ENCODE assay signal across 10 cellular contexts in genomic region chr2:37802899-37803379, GRCh38.
DNase-seq lines count a peak whose midpoint lies in the region; ATAC-seq, FAIRE-seq and TF ChIP-seq lines count a peak whose summit lies in the region.
"Had no signal": no experiment of that assay in that cellular context is flagged by ENCODE, and none has a peak within 500 bp of the region (broad histone marks: within the 10 kb centered on the region; RNA-seq: fewer than 3 reads in every experiment).

No MANE protein-coding gene starts in this region.

- no peaks in the 10 kb centered on the region for H3K27me3 ChIP-seq in hepatocyte

- CTCF ChIA-PET in A549 (lab: Yijun Ruan, JAX) = interaction anchor here (1.1 to 1.3 kb wide), 3 partner anchors 33 to 118 kb away, joined by 3 to 4 read pairs (median 3); no protein-coding TSS in a partner anchor

- H3K9me2 ChIP-seq in hepatocyte (replicated peaks; ENCODE audit: insufficient read depth) = no peaks in the 10 kb centered on the region

- H3K4me1 ChIP-seq in A549 (peaks cover 42% of the 10 kb centered on the region), hepatocyte (ENCODE audit: insufficient read depth) (peaks cover 18% of the 10 kb centered on the region)

- TF ChIP-seq CTCF in A549 (IDR thresholded peaks at IDR 0.05) (no peak), hepatocyte (IDR thresholded peaks at IDR 0.05; ENCODE audit: poor library complexity) (no peak)

- H3K4me3 ChIP-seq in A549 = no peak overlapping the region
- H3K4me3 ChIP-seq in hepatocyte = no peak overlapping the region

- H3K27ac ChIP-seq in A549 (peak overlapping the region; percentile 89 to 96), hepatocyte (peak overlapping the region; percentile 79)

- TF ChIP-seq RAD21 in A549 (conservative IDR thresholded peaks at IDR 0.05 in 1 of 2, IDR thresholded peaks at IDR 0.05 in 1 of 2) = peak; percentile 17 to 60; a peak in 3 of 5 replicates

- H2AFZ ChIP-seq in hepatocyte = no peak overlapping the region

- POLR2A ChIA-PET in A549 (lab: Yijun Ruan, JAX) = interaction anchor here (0.9 to 1.8 kb wide), 3 partner anchors 35 to 132 kb away, joined by 4 to 6 read pairs (median 5); partner anchors contain the start of gene CDC42EP3

- peak; percentile 71 to 90 for DNase-seq in A549 (ENCODE audit: low read depth in 1 of 2, low spot score in 1 of 2)
- peak; percentile 100 for DNase-seq in HCEC 1CT
- DNase-seq in hepatocyte (ENCODE audit: low spot score) = peak; percentile 70
- no peak for DNase-seq in GM19239 (ENCODE audit: insufficient read length, low spot score)
- no peak for DNase-seq in HuH-7 (ENCODE audit: low spot score)
- DNase-seq: activated gamma-delta T cell treated with Interleukin-2 at 50 U/mL for 16 hours, NCI-H748 treated with DMSO at 0.1 percent for 48 hours had no signal

- TF ChIP-seq POLR2A in A549 (IDR thresholded peaks at IDR 0.05; ENCODE audit: low read length) (no peak), GM18505 (IDR thresholded peaks at IDR 0.05; ENCODE audit: borderline replicate concordance, extremely low read depth, insufficient read depth, insufficient read length) (no peak)

- H3K79me2 ChIP-seq in hepatocyte = no peaks in the 10 kb centered on the region

- no peaks in the 10 kb centered on the region for H3K36me3 ChIP-seq in hepatocyte (replicated peaks; ENCODE audit: insufficient read depth, low read depth)

- ATAC-seq in A549 = peak; percentile 95
- no peak for ATAC-seq in GM18870 (IDR thresholded peaks at IDR 0.05; ENCODE audit: unreplicated experiment)
- ATAC-seq in GM18505 (IDR thresholded peaks at IDR 0.05; ENCODE audit: unreplicated experiment) = no peak

- peaks cover 19% of the 10 kb centered on the region for H3K9me3 ChIP-seq in A549
- H3K9me3 ChIP-seq in hepatocyte (ENCODE audit: low read depth) = no peaks in the 10 kb centered on the region

- TF ChIP-seq EP300 in A549 (IDR thresholded peaks at IDR 0.05) = peak; percentile 81 to 89; a peak in 4 of 5 replicates

- H3K4me2 ChIP-seq in A549 (peak overlapping the region; percentile 80), hepatocyte (peak overlapping the region; percentile 21)

- FAIRE-seq in A549 (lab: Jason Lieb, UNC) (peak; percentile 84), TTC549 (lab: Jason Lieb, UNC) (peak; percentile 90), GM19239 (lab: Jason Lieb, UNC) (no peak)

- H4K20me1 ChIP-seq in hepatocyte (ENCODE audit: insufficient read depth, poor library complexity, severe bottlenecking) = no peaks in the 10 kb centered on the region

TF ChIP-seq in A549, 52 proteins besides CTCF, POLR2A, EP300 and RAD21 (continues in another document):
- peak; percentile 81 to 89; a peak in 4 of 5 replicates for TF ChIP-seq JUN (IDR thresholded peaks at IDR 0.05)
- no peak for TF ChIP-seq TFCP2L1 (CRISPR knock-in tag; IDR thresholded peaks at IDR 0.05)
- TF ChIP-seq BCL3 (IDR thresholded peaks at IDR 0.05) = 0 out of 3 replicates have a peak, but pooled peaks have one; percentile 59
- no peak for TF ChIP-seq HOXA7 (CRISPR knock-in tag; IDR thresholded peaks at IDR 0.05)
- TF ChIP-seq ELK1 (IDR thresholded peaks at IDR 0.05; ENCODE audit: low read depth, low read length) = no peak
- peak; percentile 54 for TF ChIP-seq SMC3 (IDR thresholded peaks at IDR 0.05)
- TF ChIP-seq ZC3H11A (IDR thresholded peaks at IDR 0.05) = no peak
- TF ChIP-seq HEYL (CRISPR knock-in tag; IDR thresholded peaks at IDR 0.05) = no peak
- TF ChIP-seq CBX2 (IDR thresholded peaks at IDR 0.05; ENCODE audit: borderline replicate concordance, low read depth) = no peak
- no peak for TF ChIP-seq ZNF302 (CRISPR knock-in tag; IDR thresholded peaks at IDR 0.05)
- no peak for TF ChIP-seq ESRRA (IDR thresholded peaks at IDR 0.05; ENCODE audit: borderline replicate concordance, low read length)
- TF ChIP-seq NPAS2 (CRISPR knock-in tag; IDR thresholded peaks at IDR 0.05; ENCODE audit: borderline replicate concordance) = no peak
- no peak; the same call in 1 of the 2 replicates for TF ChIP-seq PBX3 (IDR thresholded peaks at IDR 0.05)
- TF ChIP-seq MAFK (IDR thresholded peaks at IDR 0.05; ENCODE audit: partially characterized antibody) = no peak
- TF ChIP-seq RCOR1 (IDR thresholded peaks at IDR 0.05; ENCODE audit: low read depth, low read length) = no peak
- TF ChIP-seq PHF8 (IDR thresholded peaks at IDR 0.05; ENCODE audit: borderline replicate concordance, low read depth) = no peak
- peak; percentile 82 for TF ChIP-seq FOSL2 (IDR thresholded peaks at IDR 0.05)
- TF ChIP-seq FOSL2 (CRISPR knock-in tag; IDR thresholded peaks at IDR 0.05) = peak; percentile 89
- no peak for TF ChIP-seq FOSB (CRISPR knock-in tag; IDR thresholded peaks at IDR 0.05)
- no peak for TF ChIP-seq ATOH8 (CRISPR knock-in tag; IDR thresholded peaks at IDR 0.05; ENCODE audit: low read depth)
- no peak for TF ChIP-seq HES2 (IDR thresholded peaks at IDR 0.05)
- peak; percentile 22 to 77; a peak in 2 of 4 replicates for TF ChIP-seq CEBPB (IDR thresholded peaks at IDR 0.05)
- TF ChIP-seq KDM5A (IDR thresholded peaks at IDR 0.05) = no peak
- TF ChIP-seq GATA3 (IDR thresholded peaks at IDR 0.05; ENCODE audit: borderline replicate concordance) = peak; percentile 93
- no peak for TF ChIP-seq EHF (CRISPR knock-in tag; IDR thresholded peaks at IDR 0.05)
- no peak for TF ChIP-seq NFE2L2 (conservative IDR thresholded peaks at IDR 0.05; ENCODE audit: low read length)
- TF ChIP-seq FOXS1 (CRISPR knock-in tag; IDR thresholded peaks at IDR 0.05) = peak; percentile 94
- TF ChIP-seq NR3C1 (IDR thresholded peaks at IDR 0.05) = peak; percentile 45; the same call in 1 of the 3 replicates
- no peak for TF ChIP-seq HMGXB4 (CRISPR knock-in tag; IDR thresholded peaks at IDR 0.05; ENCODE audit: borderline replicate concordance)
- TF ChIP-seq JUNB (IDR thresholded peaks at IDR 0.05) = peak; percentile 94
- TF ChIP-seq MAX (IDR thresholded peaks at IDR 0.05) = peak; percentile 61; the same call in 1 of the 2 replicates

Comparison
In these comparisons a context has a peak if more than half of its experiments do, and no peak if none do; other contexts are left out.
1. ATAC-seq: peak in A549 (2 of 2); none in GM18870 (single experiment) and GM18505 (single experiment).
2. DNase-seq: peak in A549 (2 of 2), HCEC 1CT (single experiment) and hepatocyte (single experiment); none in GM19239 (single experiment) and HuH-7 (single experiment).